24 cellular contexts compared by ENCODE assay signal in genomic region chr10:35819011-35819410, GRCh38.
"Had no signal": no experiment of that assay in that cellular context is flagged by ENCODE, and none has a peak within 500 bp of the region (broad histone marks: within the 10 kb centered on the region; RNA-seq: fewer than 3 reads in every experiment).

No MANE protein-coding gene starts in this region.

- ATAC-seq: effector memory CD8-positive, alpha-beta T cell; esophagus mucosa; gastrocnemius medialis; heart right ventricle; left cardiac atrium; left lung; left ventricle myocardium superior; lower lobe of right lung; mucosa of descending colon had no signal

- DNase-seq: effector CD8-positive, alpha-beta T cell; effector memory CD8-positive, alpha-beta T cell; endodermal cell; erythroblast; esophagus squamous epithelium; foreskin fibroblast; foreskin melanocyte; gastrocnemius medialis; glutamatergic neuron; head of caudate nucleus; heart right ventricle; hippocampal formation; left cardiac atrium; left lung; left ventricle myocardium superior; lower lobe of right lung; mesenchymal stem cell; mucosa of descending colon; naive B cell had no signal

- FAIRE-seq: colon, endometrium, islet of Langerhans, keratinocyte had no signal
